18 cellular contexts compared by ENCODE assay signal in the genomic region with DNA sequence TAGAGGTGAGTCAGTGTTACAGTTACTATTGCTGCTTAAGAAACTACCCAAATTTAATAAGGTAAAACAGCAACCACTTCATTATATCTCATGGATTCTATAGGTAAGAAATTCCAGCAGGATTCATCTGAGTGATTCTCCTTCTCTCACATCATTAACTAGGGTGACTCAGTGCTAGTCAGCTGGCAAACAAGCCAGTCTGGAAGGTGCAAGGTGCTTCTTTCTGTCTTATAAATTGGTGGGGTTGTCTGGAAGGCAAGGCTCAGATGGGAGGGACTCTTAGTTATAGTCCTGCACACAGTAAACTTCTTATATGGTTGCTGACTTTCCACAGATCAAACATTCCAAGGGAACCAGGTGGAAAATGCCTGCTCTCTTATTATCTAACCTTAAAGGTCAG.
DNase-seq lines count a peak whose midpoint lies in the region; ATAC-seq and FAIRE-seq lines count a peak whose summit lies in the region.
"Had no signal": no experiment of that assay in that cellular context is flagged by ENCODE, and none has a peak within 500 bp of the region (broad histone marks: within the 10 kb centered on the region; RNA-seq: fewer than 3 reads in every experiment).

No MANE protein-coding gene starts in this region.

- peak; percentile 0 for DNase-seq in DMS53 (lab: John Stamatoyannopoulos, UW)
- DNase-seq in DMS53 treated with DMSO at 0.1 percent for 48 hours (lab: John Stamatoyannopoulos, UW; ENCODE audit: unreplicated experiment) = no peak
- DNase-seq in RCC 7860 (ENCODE audit: low spot score) = no peak
- DNase-seq in kidney glomerular epithelial cell (lab: John Stamatoyannopoulos, UW) = peak; percentile 36
- no peak for DNase-seq in OCI-M1 (lab: John Stamatoyannopoulos, UW)
- DNase-seq in SKM-1 (lab: John Stamatoyannopoulos, UW; ENCODE audit: unreplicated experiment) = no peak
- DNase-seq: AML-193; Caco-2; CD8-positive, alpha-beta memory T cell; DMS79; GM23248 had no signal

- peak; percentile 52 for FAIRE-seq in RCC 7860 (lab: Jason Lieb, UNC)
- FAIRE-seq: GM12878, H54, HepG2, HTR-8/SVneo had no signal

- ATAC-seq in HG03378 (IDR thresholded peaks at IDR 0.05; ENCODE audit: unreplicated experiment) = no peak
- ATAC-seq in HG03457 (IDR thresholded peaks at IDR 0.05; ENCODE audit: unreplicated experiment) = no peak
- ATAC-seq: GM12878, HCT116, HepG2 had no signal

Comparison
In these comparisons a context has a peak if more than half of its experiments do, and no peak if none do; other contexts are left out.
1. DNase-seq: peak in DMS53 (single experiment) and kidney glomerular epithelial cell (single experiment); none in DMS53 treated with DMSO at 0.1 percent for 48 hours (single experiment), RCC 7860 (single experiment), OCI-M1 (single experiment) and SKM-1 (single experiment).